8 cellular contexts compared by ENCODE assay signal in the genomic region with DNA sequence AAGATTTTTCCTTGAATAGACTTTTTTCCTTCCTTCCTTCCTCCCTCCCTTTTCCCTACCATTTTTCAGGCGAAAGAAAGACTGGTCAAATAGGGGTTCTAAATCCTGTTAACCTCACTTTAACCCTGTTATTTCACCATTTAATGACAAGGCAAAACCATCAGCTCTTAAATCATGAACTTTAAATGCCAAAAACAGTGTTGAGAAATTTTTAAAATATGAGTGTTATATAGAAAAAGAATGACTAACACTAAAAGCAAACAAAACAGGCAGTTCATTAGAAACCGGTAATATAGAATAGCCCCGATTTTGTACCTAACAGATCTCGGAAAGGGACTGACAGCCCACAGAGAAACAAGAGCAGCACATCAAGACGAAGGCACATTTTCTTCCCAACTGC. TPM values are rescaled to one million over a fixed set of nuclear protein-coding genes. Genes with fewer than 3 reads are reported as not detected.
DNase-seq lines count a peak whose midpoint lies in the region; ATAC-seq, FAIRE-seq and TF ChIP-seq lines count a peak whose summit lies in the region.

No MANE protein-coding gene starts in this region.

- no peaks in the 10 kb centered on the region for H3K9me3 ChIP-seq in iPS-18a (ENCODE audit: control insufficient read depth, low read depth, low read length)

- H3K4me3 ChIP-seq in AG09309 (ENCODE audit: control insufficient read depth, low read depth, low read length) (peak overlapping the region; percentile 36), iPS-18a (ENCODE audit: low read length) (peak overlapping the region; percentile 4)

- no peak for TF ChIP-seq CTCF in AG09309 (IDR thresholded peaks at IDR 0.05; ENCODE audit: control insufficient read depth, insufficient read depth, low read depth, low read length, missing control alignments)
- no peak for TF ChIP-seq CTCF in type B pancreatic cell (conservative IDR thresholded peaks at IDR 0.05)

- peak overlapping the region; percentile 95 for H3K4me3 Mint-ChIP-seq in activated CD4-positive, alpha-beta memory T cell treated with anti-CD3 and anti-CD28 coated beads for 36 hours
- peak overlapping the region; percentile 76 for H3K4me3 Mint-ChIP-seq in type B pancreatic cell

- peak overlapping the region; percentile 98 for H3K27ac Mint-ChIP-seq in activated CD4-positive, alpha-beta memory T cell treated with anti-CD3 and anti-CD28 coated beads for 36 hours
- peak overlapping the region; percentile 48 for H3K27ac Mint-ChIP-seq in type B pancreatic cell

- H3K27ac ChIP-seq in iPS-18a (ENCODE audit: low read length) = no peak overlapping the region
- H3K27ac ChIP-seq in substantia nigra (ENCODE audit: low read depth, low read length, poor library complexity, severe bottlenecking) = no peak overlapping the region

- H3K9ac ChIP-seq in iPS-18a (ENCODE audit: low read length) = no peak overlapping the region

- no peak for FAIRE-seq in frontal cortex (lab: Jason Lieb, UNC)

- H3K4me1 ChIP-seq in iPS-18a (ENCODE audit: control insufficient read depth, low read depth, low read length) = peaks cover 32% of the 10 kb centered on the region

- no peaks in the 10 kb centered on the region for H3K27me3 ChIP-seq in iPS-18a (ENCODE audit: control insufficient read depth, insufficient read depth, low read length)

- no peaks in the 10 kb centered on the region for H3K36me3 ChIP-seq in iPS-18a (ENCODE audit: control insufficient read depth, low read depth, low read length)

- CTCF ChIA-PET in activated CD4-positive, alpha-beta memory T cell treated with anti-CD3 and anti-CD28 coated beads for 36 hours (lab: Charles Lee) = interaction anchor here (0.6 to 2.7 kb wide), 12 partner anchors 11 to 1149 kb away, joined by 3 to 14 read pairs (median 4); a partner anchor contains a TSS

- H3K9me3 Mint-ChIP-seq in activated CD4-positive, alpha-beta memory T cell treated with anti-CD3 and anti-CD28 coated beads for 36 hours = no peaks in the 10 kb centered on the region
- no peaks in the 10 kb centered on the region for H3K9me3 Mint-ChIP-seq in type B pancreatic cell

- peaks cover 78% of the 10 kb centered on the region for H3K4me1 Mint-ChIP-seq in activated CD4-positive, alpha-beta memory T cell treated with anti-CD3 and anti-CD28 coated beads for 36 hours (ENCODE audit: low read depth)
- peaks cover 35% of the 10 kb centered on the region for H3K4me1 Mint-ChIP-seq in type B pancreatic cell (ENCODE audit: unreplicated experiment)

- intact Hi-C loops in activated CD4-positive, alpha-beta memory T cell treated with anti-CD3 and anti-CD28 coated beads for 36 hours (cut with micrococcal nuclease) = loop anchor here (2.0 to 5.0 kb wide), 3 partner anchors 78 to 368 kb away; no protein-coding TSS in a partner anchor

- ATAC-seq in GM21526 (IDR thresholded peaks at IDR 0.05; ENCODE audit: low FRiP score, unreplicated experiment) = peak; percentile 1

- H3K27me3 Mint-ChIP-seq in activated CD4-positive, alpha-beta memory T cell treated with anti-CD3 and anti-CD28 coated beads for 36 hours = no peaks in the 10 kb centered on the region
- H3K27me3 Mint-ChIP-seq in type B pancreatic cell = no peaks in the 10 kb centered on the region

- POLR2A ChIA-PET in activated CD4-positive, alpha-beta memory T cell treated with anti-CD3 and anti-CD28 coated beads for 36 hours (lab: Charles Lee) = interaction anchor here (0.8 to 2.2 kb wide), 16 partner anchors 8 to 188 kb away, joined by 3 to 25 read pairs (median 6); a partner anchor contains a TSS

- H3K36me3 Mint-ChIP-seq in activated CD4-positive, alpha-beta memory T cell treated with anti-CD3 and anti-CD28 coated beads for 36 hours = peaks cover 6% of the 10 kb centered on the region
- H3K36me3 Mint-ChIP-seq in type B pancreatic cell = no peaks in the 10 kb centered on the region

- DNase-seq in AG09309 (ENCODE audit: low read depth) (peak; percentile 66), type B pancreatic cell (ENCODE audit: extremely low spot score, unreplicated experiment) (no peak), substantia nigra (lab: John Stamatoyannopoulos, UW) (no peak), occipital lobe (lab: John Stamatoyannopoulos, UW) (no peak), frontal cortex (ENCODE audit: low spot score in 2 of 2) (no peak)
- DNase-seq in activated CD4-positive, alpha-beta memory T cell treated with anti-CD3 and anti-CD28 coated beads for 36 hours = no peak

RNA-seq across cellular contexts. Expression of a gene that starts 57.3 kb away (rescaled TPM):
- total RNA-seq in activated CD4-positive, alpha-beta memory T cell treated with anti-CD3 and anti-CD28 coated beads for 36 hours = 10 to 100 TPM; 21.1 to 23.3 TPM
- total RNA-seq in type B pancreatic cell (ENCODE audit: low replicate concordance) (8.9 and 16.1 TPM in 2 replicates), occipital lobe (59.1 TPM), frontal cortex (42.4 TPM)
